In genomic region chr2:19649785-19650380, GRCh38 we compare ENCODE assay signal across 11 cellular contexts.
A peak's percentile ranks its signal among the peaks of the same experiment; 100 is the strongest.
DNase-seq lines count a peak whose midpoint lies in the region; ATAC-seq and TF ChIP-seq lines count a peak whose summit lies in the region.
"Had no signal": no experiment of that assay in that cellular context is flagged by ENCODE, and none has a peak within 500 bp of the region (broad histone marks: within the 10 kb centered on the region; RNA-seq: fewer than 3 reads in every experiment).

No MANE protein-coding gene starts in this region.

- TF ChIP-seq EP300 in gastroesophageal sphincter (IDR thresholded peaks at IDR 0.05): no peak

- 58 to 83% methylated on average over 3 to 8 of the region's 8 CpGs for WGBS in gastroesophageal sphincter (ENCODE audit: low coverage in 1 of 2), 2 donors

- TF ChIP-seq CTCF in gastroesophageal sphincter (IDR thresholded peaks at IDR 0.05) (no peak), gastrocnemius medialis (IDR thresholded peaks at IDR 0.05 in 4 of 5, conservative IDR thresholded peaks at IDR 0.05 in 1 of 5) (no peak)

- ATAC-seq in gastroesophageal sphincter (peak; percentile 87), gastrocnemius medialis (peak; percentile 80 to 82), HG03442 (IDR thresholded peaks at IDR 0.05; ENCODE audit: unreplicated experiment) (no peak)

- H3K27me3 ChIP-seq in gastroesophageal sphincter (no peaks in the 10 kb centered on the region), gastrocnemius medialis (no peaks in the 10 kb centered on the region)
- H3K27me3 ChIP-seq: neutrophil, SJSA1 had no signal

- intact Hi-C loops in gastrocnemius medialis (cut with DNase I; ENCODE audit: low total_unique reads): no loop called here

- H3K9me3 ChIP-seq in gastroesophageal sphincter (no peaks in the 10 kb centered on the region), gastrocnemius medialis (no peaks in the 10 kb centered on the region)
- H3K9me3 ChIP-seq: neutrophil, SJSA1 had no signal

- DNase-seq in H4 (ENCODE audit: low spot score) (peak; percentile 79), amniotic epithelial cell (ENCODE audit: low read depth) (peak; percentile 100), gastrocnemius medialis (peak; percentile 14 to 50), NCI-H1417 (lab: John Stamatoyannopoulos, UW) (no peak), NCI-H526 treated with DMSO at 0.1 percent for 48 hours (lab: John Stamatoyannopoulos, UW) (no peak)
- no peak for DNase-seq in effector CD4-positive, alpha-beta T cell
- DNase-seq: NCI-H2227 treated with DMSO at 0.1 percent for 48 hours had no signal

- in situ Hi-C loops in gastrocnemius medialis (cut with MboI; ENCODE audit: low sequenced_read_pairs in 4 of 4): no loop called here

- H3K36me3 ChIP-seq in gastroesophageal sphincter: no peaks in the 10 kb centered on the region
- no peaks in the 10 kb centered on the region for H3K36me3 ChIP-seq in gastrocnemius medialis
- H3K36me3 ChIP-seq: neutrophil, SJSA1 had no signal

- no peak overlapping the region for H3K4me3 ChIP-seq in gastroesophageal sphincter
- H3K4me3 ChIP-seq in gastrocnemius medialis: no peak overlapping the region
- H3K4me3 ChIP-seq: SJSA1 had no signal

- H3K27ac ChIP-seq in gastroesophageal sphincter: peak overlapping the region in 3 of 4 donors; percentile 2 to 50 (median 27)
- peak overlapping the region in 2 of 4 donors; percentile 31 to 39 for H3K27ac ChIP-seq in gastrocnemius medialis
- H3K27ac ChIP-seq: neutrophil, SJSA1 had no signal

- no peaks in the 10 kb centered on the region for H3K4me1 ChIP-seq in gastroesophageal sphincter
- no peaks in the 10 kb centered on the region for H3K4me1 ChIP-seq in gastrocnemius medialis

- TF ChIP-seq POLR2A in gastroesophageal sphincter (IDR thresholded peaks at IDR 0.05) (no peak), gastrocnemius medialis (IDR thresholded peaks at IDR 0.05) (no peak)

Comparison
In these comparisons a context has a peak if more than half of its experiments do, and no peak if none do; other contexts are left out.
1. DNase-seq: peak in H4 (single experiment), amniotic epithelial cell (single experiment) and gastrocnemius medialis (2 of 2); none in NCI-H1417 (0 of 3), NCI-H526 treated with DMSO at 0.1 percent for 48 hours (single experiment) and effector CD4-positive, alpha-beta T cell (single experiment).